15 cellular contexts compared by ENCODE assay signal in the genomic region with DNA sequence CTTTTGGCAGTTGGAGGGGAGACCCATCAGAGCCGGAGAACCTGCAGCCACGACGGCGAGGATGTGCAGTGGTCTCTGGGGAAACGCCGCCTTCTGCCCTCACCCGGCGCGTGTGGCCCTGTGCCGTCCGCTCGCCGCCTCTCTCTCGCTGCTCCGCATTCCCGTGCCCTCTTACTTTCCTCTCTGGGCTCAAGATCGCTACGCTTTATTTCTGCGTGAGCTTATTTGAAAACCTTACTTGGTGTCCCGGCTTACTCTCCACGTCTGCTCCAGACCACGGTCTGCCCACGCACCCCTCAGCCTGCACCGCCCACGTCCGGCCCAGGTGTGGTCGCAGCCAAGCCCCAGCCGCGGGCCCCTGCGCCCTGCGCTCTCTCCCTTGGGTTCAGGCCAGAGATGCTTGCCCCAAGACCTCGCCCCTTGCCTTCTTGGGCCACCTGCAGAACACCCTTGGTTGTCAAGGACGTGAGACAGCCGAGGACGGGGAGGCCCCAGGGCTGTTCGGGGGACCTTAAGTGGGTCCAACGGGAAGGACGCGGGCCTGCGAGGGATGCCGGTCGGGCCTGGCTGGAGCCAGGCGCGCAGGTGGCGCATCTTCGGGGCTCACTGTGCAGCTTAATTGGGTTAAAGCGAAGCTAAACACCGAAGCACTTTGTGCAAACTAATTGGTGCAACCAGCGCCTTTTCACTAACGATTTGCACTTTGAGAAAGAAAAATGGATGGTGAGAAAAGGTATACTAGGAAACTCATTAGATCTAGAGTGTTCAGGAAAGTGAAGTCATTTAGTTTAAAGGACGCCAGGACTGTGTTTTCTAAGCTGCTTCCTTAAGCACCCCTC. TPM values are rescaled to one million over a fixed set of nuclear protein-coding genes. Genes with fewer than 3 reads are reported as not detected.
DNase-seq lines count a peak whose midpoint lies in the region; ATAC-seq and TF ChIP-seq lines count a peak whose summit lies in the region.
"Had no signal": no experiment of that assay in that cellular context is flagged by ENCODE, and none has a peak within 500 bp of the region (broad histone marks: within the 10 kb centered on the region; RNA-seq: fewer than 3 reads in every experiment).

No MANE protein-coding gene starts in this region.

- no peak for ATAC-seq in GM21515 (IDR thresholded peaks at IDR 0.05; ENCODE audit: unreplicated experiment)

- peak overlapping the region; percentile 76 for H3K4me2 ChIP-seq in Karpas-422 (ENCODE audit: low read depth, low read length, poor library complexity, severe bottlenecking)
- peak overlapping the region; percentile 87 for H3K4me2 ChIP-seq in neural progenitor cell

- TF ChIP-seq CTCF in neural progenitor cell (IDR thresholded peaks at IDR 0.05): no peak

- H3K4me1 ChIP-seq in Karpas-422 (ENCODE audit: low read length): peaks cover 47% of the 10 kb centered on the region
- H3K4me1 ChIP-seq in neural progenitor cell: peaks cover 44% of the 10 kb centered on the region
- H3K4me1 ChIP-seq: Caco-2, parathyroid adenoma had no signal

- no peak overlapping the region for H3K27ac Mint-ChIP-seq in neural progenitor cell

- H3K4me3 ChIP-seq in Karpas-422 (ENCODE audit: low read length) (0 out of 2 replicates have a peak overlapping the region, but pooled peaks have one; percentile 1), neural progenitor cell (peak overlapping the region; percentile 46)

- peaks cover 42% of the 10 kb centered on the region for H3K4me1 Mint-ChIP-seq in neural progenitor cell

- H2AFZ ChIP-seq in Karpas-422 (ENCODE audit: low read length): no peak overlapping the region
- H2AFZ ChIP-seq in neural progenitor cell (replicated peaks): no peak overlapping the region
- H2AFZ ChIP-seq: parathyroid adenoma had no signal

- H3K9ac ChIP-seq in Karpas-422 (ENCODE audit: low read length) (no peak overlapping the region), neural progenitor cell (no peak overlapping the region)
- H3K9ac ChIP-seq: parathyroid adenoma had no signal

- H3K4me3 Mint-ChIP-seq in neural progenitor cell: peak overlapping the region; percentile 72

- H3K27me3 Mint-ChIP-seq in neural progenitor cell (ENCODE audit: insufficient read depth, low read depth): peaks cover 57% of the 10 kb centered on the region

- DNase-seq in ELF-1 (ENCODE audit: low read depth, low spot score): peak; percentile 55
- DNase-seq in Karpas-422: peak; percentile 44
- peak; percentile 44 for DNase-seq in fibroblast of gingiva (ENCODE audit: low read depth)
- peak; percentile 82 for DNase-seq in neural progenitor cell (ENCODE audit: low spot score)
- DNase-seq in NCI-H128 (lab: John Stamatoyannopoulos, UW; ENCODE audit: unreplicated experiment): no peak
- no peak for DNase-seq in DMS53 treated with DMSO at 0.1 percent for 48 hours (lab: John Stamatoyannopoulos, UW; ENCODE audit: unreplicated experiment)
- no peak for DNase-seq in head of caudate nucleus
- DNase-seq: activated CD8-positive, alpha-beta memory T cell treated with anti-CD3 and anti-CD28 coated beads for 24 hours; amniotic stem cell; Caco-2; kidney glomerular epithelial cell; NCI-H1105 had no signal

- peaks cover 71% of the 10 kb centered on the region for H3F3A ChIP-seq in neural progenitor cell (ENCODE audit: low read depth)

- intact Hi-C loops in head of caudate nucleus (cut with DNase I): no loop called here

- H4K20me1 ChIP-seq in Karpas-422 (ENCODE audit: insufficient read depth, low read depth, low read length) (no peaks in the 10 kb centered on the region), neural progenitor cell (ENCODE audit: low read depth) (peaks cover 70% of the 10 kb centered on the region)

- H3K9me3 ChIP-seq in Karpas-422 (ENCODE audit: low read length) (no peaks in the 10 kb centered on the region), neural progenitor cell (ENCODE audit: low read depth) (no peaks in the 10 kb centered on the region)
- H3K9me3 ChIP-seq: Caco-2 had no signal

- H3K36me3 Mint-ChIP-seq in neural progenitor cell: no peaks in the 10 kb centered on the region

- H3K36me3 ChIP-seq in Karpas-422 (ENCODE audit: insufficient read depth, low read length) (no peaks in the 10 kb centered on the region), neural progenitor cell (no peaks in the 10 kb centered on the region)

- peak overlapping the region; percentile 39 for H3K27ac ChIP-seq in Karpas-422 (ENCODE audit: low read length)
- H3K27ac ChIP-seq in neural progenitor cell: no peak overlapping the region
- H3K27ac ChIP-seq: parathyroid adenoma had no signal

- no peaks in the 10 kb centered on the region for H3K27me3 ChIP-seq in Karpas-422 (ENCODE audit: low read length)
- peaks cover 69% of the 10 kb centered on the region for H3K27me3 ChIP-seq in neural progenitor cell

- H3K79me2 ChIP-seq in Karpas-422 (ENCODE audit: low read length): no peaks in the 10 kb centered on the region
- H3K79me2 ChIP-seq in neural progenitor cell (ENCODE audit: low read depth): no peaks in the 10 kb centered on the region
- H3K79me2 ChIP-seq: parathyroid adenoma had no signal

- no peaks in the 10 kb centered on the region for H3K9me2 ChIP-seq in Karpas-422 (replicated peaks; ENCODE audit: insufficient read depth, low read length)

- no peaks in the 10 kb centered on the region for H3K9me3 Mint-ChIP-seq in neural progenitor cell

RNA-seq across cellular contexts. Expression of a gene that starts 2.1 kb away (rescaled TPM):
- 7.1 and 9.9 TPM in 2 replicates for total RNA-seq in Karpas-422 (2014; rRNA removed; shearing (Covaris generic); ENCODE audit: low replicate concordance)
- total RNA-seq in neural progenitor cell (ENCODE audit: low replicate concordance): not detected in 2 replicates
- total RNA-seq: Caco-2, endothelial cell of umbilical vein had no signal

Comparison
In these comparisons a context has a peak if more than half of its experiments do, and no peak if none do; other contexts are left out.
1. DNase-seq: peak in ELF-1 (single experiment), Karpas-422 (single experiment), fibroblast of gingiva (single experiment) and neural progenitor cell (single experiment); none in NCI-H128 (single experiment), DMS53 treated with DMSO at 0.1 percent for 48 hours (single experiment) and head of caudate nucleus (0 of 42).